Comparison of ENCODE assay signal across 1 cellular context in the genomic region with DNA sequence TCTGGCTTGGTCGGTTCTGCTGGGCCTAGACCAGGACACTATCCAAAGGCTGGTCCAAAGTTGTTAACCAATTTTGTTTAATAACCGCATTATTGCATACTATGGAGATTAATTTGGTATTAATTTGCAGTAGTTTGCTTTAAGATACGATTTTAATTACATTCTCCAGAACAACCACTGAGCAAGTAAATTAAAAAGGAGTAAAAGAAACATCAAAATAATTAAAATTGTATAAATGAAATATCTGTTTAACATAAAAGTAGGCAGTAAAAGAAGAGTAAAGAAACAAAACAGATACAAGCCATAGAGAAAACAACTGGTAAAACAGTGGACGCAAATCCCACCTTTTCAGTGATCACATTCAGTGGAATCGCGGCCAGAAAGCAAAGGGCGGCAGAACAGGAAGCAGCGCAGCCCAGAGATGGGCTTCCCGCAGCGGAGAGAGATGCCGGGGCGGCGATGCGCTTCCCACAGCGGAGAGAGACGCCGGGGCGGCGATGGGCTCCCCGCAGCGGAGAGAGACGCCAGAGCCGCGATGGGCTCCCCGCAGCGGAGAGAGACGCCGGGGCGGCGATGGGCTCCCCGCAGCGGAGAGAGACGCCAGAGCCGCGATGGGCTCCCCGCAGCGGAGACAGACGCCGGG.
TF ChIP-seq lines count a peak whose summit lies in the region.

No MANE protein-coding gene starts in this region.

TF ChIP-seq in HEK293T, 16 proteins besides CTCF, POLR2A, EP300 and RAD21 (continued from another document):
- TF ChIP-seq FOXM1 (IDR thresholded peaks at IDR 0.05; ENCODE audit: borderline replicate concordance), result no peak
